8 cellular contexts compared by ENCODE assay signal in genomic region chr2:237904806-237905599, GRCh38. TPM values are rescaled to one million over a fixed set of nuclear protein-coding genes. Genes with fewer than 3 reads are reported as not detected.
A peak's percentile ranks its signal among the peaks of the same experiment; 100 is the strongest.
DNase-seq lines count a peak whose midpoint lies in the region; TF ChIP-seq lines count a peak whose summit lies in the region.

No MANE protein-coding gene starts in this region.

- H3K27me3 ChIP-seq in testis, result no peaks in the 10 kb centered on the region
- H3K27me3 ChIP-seq in Caco-2 (replicated peaks; ENCODE audit: control insufficient read depth, insufficient read depth, low read length), result no peaks in the 10 kb centered on the region
- H3K27me3 ChIP-seq in effector memory CD4-positive, alpha-beta T cell (replicated peaks; ENCODE audit: control insufficient read depth, insufficient read depth, low read length, poor library complexity, severe bottlenecking), result no peaks in the 10 kb centered on the region

- TF ChIP-seq POLR2A in testis (IDR thresholded peaks at IDR 0.05), result no peak

- POLR2A ChIA-PET in Caco-2 (lab: Charles Lee), result no interaction called here

- H3K36me3 ChIP-seq in testis (ENCODE audit: low read depth, missing control alignments) (no peaks in the 10 kb centered on the region), Caco-2 (ENCODE audit: control insufficient read depth, insufficient read depth, low read length) (no peaks in the 10 kb centered on the region)
- no peaks in the 10 kb centered on the region for H3K36me3 ChIP-seq in effector memory CD4-positive, alpha-beta T cell (ENCODE audit: control insufficient read depth, insufficient read depth, low read length)

- H3K36me3 Mint-ChIP-seq in activated naive CD4-positive, alpha-beta T cell treated with anti-CD3 and anti-CD28 coated beads, Interleukin-2, amount 10 ng/mL, durations not matched to agents 7 days and 5 days, result peaks cover 24% of the 10 kb centered on the region
- no peaks in the 10 kb centered on the region for H3K36me3 Mint-ChIP-seq in Caco-2 (ENCODE audit: insufficient read depth, unreplicated experiment)

- WGBS in testis, 2 donors, result 26 to 32% methylated on average over 16 of the region's 16 CpGs

- H3K4me3 ChIP-seq in testis, result no peak overlapping the region
- no peak overlapping the region for H3K4me3 ChIP-seq in Caco-2 (ENCODE audit: low read depth, low read length)
- no peak overlapping the region for H3K4me3 ChIP-seq in effector memory CD4-positive, alpha-beta T cell (ENCODE audit: insufficient read depth, low read depth, low read length, poor library complexity, severe bottlenecking)

- CTCF ChIA-PET in activated naive CD4-positive, alpha-beta T cell treated with anti-CD3 and anti-CD28 coated beads, Interleukin-2, amount 10 ng/mL, durations not matched to agents 7 days and 5 days (lab: Charles Lee), result interaction anchor here (1.2 kb wide), 1 partner anchor 18 kb away, joined by 4 read pairs; no protein-coding TSS in a partner anchor
- CTCF ChIA-PET in Caco-2 (lab: Charles Lee), result no interaction called here

- H3K4me3 Mint-ChIP-seq in activated naive CD4-positive, alpha-beta T cell treated with anti-CD3 and anti-CD28 coated beads, Interleukin-2, amount 10 ng/mL, durations not matched to agents 7 days and 5 days, result no peak overlapping the region
- no peak overlapping the region for H3K4me3 Mint-ChIP-seq in Caco-2 (ENCODE audit: unreplicated experiment)

- peak overlapping the region; percentile 45 to 75 for H3K27ac ChIP-seq in testis
- no peak overlapping the region for H3K27ac ChIP-seq in effector memory CD4-positive, alpha-beta T cell (ENCODE audit: insufficient read depth, low read length, poor library complexity, severe bottlenecking)

- peak; percentile 47 to 59 for DNase-seq in activated T-cell treated with anti-CD3 and anti-CD28 coated beads, Interleukin-2, amount 50 U/mL, for 48 hours
- DNase-seq in activated T-cell treated with anti-CD3 and anti-CD28 coated beads for 4 hours, result no peak
- DNase-seq in activated naive CD4-positive, alpha-beta T cell treated with anti-CD3 and anti-CD28 coated beads, Interleukin-2, amount 10 ng/mL, durations not matched to agents 7 days and 5 days, result peak; percentile 37
- DNase-seq in iris pigment epithelial cell (ENCODE audit: low read depth), result peak; percentile 52
- DNase-seq in testis, result no peak
- DNase-seq in Caco-2, result no peak
- DNase-seq in effector memory CD4-positive, alpha-beta T cell, result no peak
- DNase-seq in NCI-H1092 treated with DMSO at 0.1 percent for 48 hours (lab: John Stamatoyannopoulos, UW), result no peak

- TF ChIP-seq CTCF in testis (IDR thresholded peaks at IDR 0.05) (no peak), Caco-2 (IDR thresholded peaks at IDR 0.05; ENCODE audit: insufficient read depth in 1 of 2, low read depth in 1 of 2, low read length in 1 of 2, severe bottlenecking in 1 of 2, unreplicated experiment in 1 of 2) (no peak)

- no peaks in the 10 kb centered on the region for H3K9me3 ChIP-seq in testis
- H3K9me3 ChIP-seq in Caco-2, result no peaks in the 10 kb centered on the region
- no peaks in the 10 kb centered on the region for H3K9me3 ChIP-seq in effector memory CD4-positive, alpha-beta T cell (ENCODE audit: control insufficient read depth, low read length)

- no peaks in the 10 kb centered on the region for H3K27me3 Mint-ChIP-seq in activated naive CD4-positive, alpha-beta T cell treated with anti-CD3 and anti-CD28 coated beads, Interleukin-2, amount 10 ng/mL, durations not matched to agents 7 days and 5 days
- H3K27me3 Mint-ChIP-seq in Caco-2 (ENCODE audit: insufficient read depth, unreplicated experiment), result no peaks in the 10 kb centered on the region

- H3K4me1 ChIP-seq in testis (peaks cover 12% of the 10 kb centered on the region), Caco-2 (no peaks in the 10 kb centered on the region)
- peaks cover 5% of the 10 kb centered on the region for H3K4me1 ChIP-seq in effector memory CD4-positive, alpha-beta T cell (ENCODE audit: control insufficient read depth, insufficient read depth, low read length, poor library complexity, severe bottlenecking)

- peaks cover 14% of the 10 kb centered on the region for H3K9me3 Mint-ChIP-seq in activated naive CD4-positive, alpha-beta T cell treated with anti-CD3 and anti-CD28 coated beads, Interleukin-2, amount 10 ng/mL, durations not matched to agents 7 days and 5 days
- peaks cover 11% of the 10 kb centered on the region for H3K9me3 Mint-ChIP-seq in Caco-2 (ENCODE audit: unreplicated experiment)

- intact Hi-C loops in testis (cut with DNase I; ENCODE audit: low total_unique reads), result no loop called here
- intact Hi-C loops in Caco-2 (cut with micrococcal nuclease; ENCODE audit: unreplicated experiment), result no loop called here

- peaks cover 64% of the 10 kb centered on the region for H3K4me1 Mint-ChIP-seq in activated naive CD4-positive, alpha-beta T cell treated with anti-CD3 and anti-CD28 coated beads, Interleukin-2, amount 10 ng/mL, durations not matched to agents 7 days and 5 days
- no peaks in the 10 kb centered on the region for H3K4me1 Mint-ChIP-seq in Caco-2 (ENCODE audit: low read depth, unreplicated experiment)

- peak overlapping the region; percentile 92 for H3K27ac Mint-ChIP-seq in activated naive CD4-positive, alpha-beta T cell treated with anti-CD3 and anti-CD28 coated beads, Interleukin-2, amount 10 ng/mL, durations not matched to agents 7 days and 5 days
- no peak overlapping the region for H3K27ac Mint-ChIP-seq in Caco-2 (ENCODE audit: unreplicated experiment)

- BruUV-seq in Caco-2 (replicated peaks; lab: Mats Ljungman, UMichigan), result no TSS peak

RNA-seq across cellular contexts. Expression of gene RAMP1, which starts 45.6 kb away (rescaled TPM):
- total RNA-seq in testis, result 10 to 100 TPM in 1 of 2 donors, 1 to 10 TPM in 1; 8.9 to 14.3 TPM
- 13.9 TPM for polyA plus RNA-seq in testis (ENCODE audit: insufficient read depth, low read depth, low replicate concordance)
- total RNA-seq in Caco-2 (2022), result 1.6 and 2.2 TPM in 2 replicates

Comparison
In these comparisons a context has a peak if more than half of its experiments do, and no peak if none do; other contexts are left out.
1. DNase-seq: peak in activated T-cell treated with anti-CD3 and anti-CD28 coated beads, Interleukin-2, amount 50 U/mL, for 48 hours (2 of 2), activated naive CD4-positive, alpha-beta T cell treated with anti-CD3 and anti-CD28 coated beads, Interleukin-2, amount 10 ng/mL, durations not matched to agents 7 days and 5 days (single experiment) and iris pigment epithelial cell (single experiment); none in activated T-cell treated with anti-CD3 and anti-CD28 coated beads for 4 hours (single experiment), testis (single experiment), Caco-2 (0 of 2), effector memory CD4-positive, alpha-beta T cell (0 of 3) and NCI-H1092 treated with DMSO at 0.1 percent for 48 hours (single experiment).